Comparison of ENCODE assay signal across 7 cellular contexts in the genomic region with DNA sequence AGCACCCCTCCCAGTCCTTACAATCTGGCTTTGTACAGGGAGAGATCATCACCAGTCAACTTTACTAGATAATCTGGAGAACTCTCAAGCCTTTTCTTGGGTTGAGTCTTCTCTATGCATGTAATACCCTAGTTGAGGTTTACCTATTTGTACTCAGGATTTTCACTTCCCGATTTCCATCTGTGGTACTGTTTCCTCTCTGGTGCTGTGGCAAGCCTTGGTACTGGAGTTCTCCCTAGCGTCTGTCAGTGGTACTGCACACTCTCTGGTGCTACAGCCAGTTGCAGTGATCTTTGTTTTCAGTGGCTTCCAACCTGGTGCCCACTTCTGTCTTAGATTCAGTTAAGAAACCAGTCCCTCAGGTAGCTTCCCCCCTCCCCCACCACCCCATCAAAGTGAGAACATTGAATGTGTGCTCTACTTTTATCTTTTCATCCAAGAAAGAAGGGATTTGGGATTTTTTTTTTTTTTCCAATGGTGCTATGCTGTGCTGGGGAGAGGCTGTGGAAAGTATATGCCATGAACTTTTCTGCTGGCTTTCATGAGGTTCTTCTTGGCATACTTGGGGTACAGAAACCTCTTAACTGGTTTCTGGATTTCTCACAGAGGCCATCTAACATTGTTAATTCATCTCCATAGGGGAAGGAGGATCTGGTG.
DNase-seq lines count a peak whose midpoint lies in the region; FAIRE-seq and TF ChIP-seq lines count a peak whose summit lies in the region.

No MANE protein-coding gene starts in this region.

- TF ChIP-seq POLR2A in H54 (IDR thresholded peaks at IDR 0.05; ENCODE audit: low read depth, low read length) = no peak

- H3K27me3 ChIP-seq in WERI-Rb-1 (ENCODE audit: insufficient read depth, low read depth, severe bottlenecking) = no peaks in the 10 kb centered on the region
- H3K27me3 ChIP-seq in bronchial epithelial cell (ENCODE audit: control insufficient read depth, insufficient read depth, low read length) = no peaks in the 10 kb centered on the region
- no peaks in the 10 kb centered on the region for H3K27me3 ChIP-seq in liver (ENCODE audit: control insufficient read depth in 4 of 4, insufficient read depth in 4 of 4, low read length in 3 of 4)

- H3K36me3 ChIP-seq in WERI-Rb-1 (no peaks in the 10 kb centered on the region), bronchial epithelial cell (ENCODE audit: control insufficient read depth, insufficient read depth, low read length) (no peaks in the 10 kb centered on the region), liver (ENCODE audit: control insufficient read depth in 4 of 4, insufficient read depth in 3 of 4, low read depth in 1 of 4, low read length in 3 of 4) (no peaks in the 10 kb centered on the region)

- H3K9me3 ChIP-seq in WERI-Rb-1 (ENCODE audit: severe bottlenecking) = no peaks in the 10 kb centered on the region
- no peaks in the 10 kb centered on the region for H3K9me3 ChIP-seq in liver (ENCODE audit: control insufficient read depth in 4 of 4, low read length in 3 of 4)

- TF ChIP-seq RAD21 in liver (IDR thresholded peaks at IDR 0.05) = peak; percentile 77 to 82

- DNase-seq in H54 (ENCODE audit: insufficient read length, low spot score) (peak; percentile 33), WERI-Rb-1 (peak; percentile 75), bronchial epithelial cell (ENCODE audit: low read depth) (peak; percentile 57)
- DNase-seq in stimulated activated CD8-positive, alpha-beta memory T cell treated with anti-CD3 and anti-CD28 coated beads, Interleukin-4, amount 100 ng/mL, for 4 hours (ENCODE audit: low read depth in 2 of 2, low spot score in 1 of 2) = peak; percentile 34

- 8% methylated on average over 2 of the region's 2 CpGs for WGBS in liver

- TF ChIP-seq CTCF in GM12873 (IDR thresholded peaks at IDR 0.05; ENCODE audit: insufficient read depth, low read depth, low read length, missing control alignments) (peak; percentile 92), LNCAP (IDR thresholded peaks at IDR 0.05) (peak; percentile 67), WERI-Rb-1 (IDR thresholded peaks at IDR 0.05; ENCODE audit: low read depth, low read length) (peak; percentile 88), bronchial epithelial cell (IDR thresholded peaks at IDR 0.05; ENCODE audit: insufficient read depth, low read length, severe bottlenecking) (peak; percentile 74), liver (IDR thresholded peaks at IDR 0.05; ENCODE audit: low read depth, low read length, missing input control) (peak; percentile 75)

- H3K9ac ChIP-seq in liver (ENCODE audit: low read depth in 1 of 2, low read length in 2 of 2) = no peak overlapping the region

- no peak overlapping the region for H3K27ac ChIP-seq in WERI-Rb-1
- H3K27ac ChIP-seq in liver (ENCODE audit: low read depth in 1 of 2, low read length in 2 of 2) = no peak overlapping the region

- no peaks in the 10 kb centered on the region for H3K4me1 ChIP-seq in liver (ENCODE audit: control insufficient read depth in 4 of 4, insufficient read depth in 4 of 4, low read length in 3 of 4)

- FAIRE-seq in H54 (lab: Jason Lieb, UNC) (peak; percentile 98), bronchial epithelial cell (lab: Jason Lieb, UNC) (peak; percentile 13)

- no peak overlapping the region for H3K4me3 ChIP-seq in WERI-Rb-1 (ENCODE audit: low read depth, low read length)
- no peak overlapping the region for H3K4me3 ChIP-seq in bronchial epithelial cell (ENCODE audit: low read depth, low read length)
- H3K4me3 ChIP-seq in liver (ENCODE audit: low read depth in 1 of 3, low read length in 3 of 3) = no peak overlapping the region

TF ChIP-seq in liver, 16 proteins besides CTCF, POLR2A, EP300 and RAD21:
- TF ChIP-seq JUND (IDR thresholded peaks at IDR 0.05) (no peak), YY1 (IDR thresholded peaks at IDR 0.05) (no peak), GABPA (IDR thresholded peaks at IDR 0.05 in 1 of 2, conservative IDR thresholded peaks at IDR 0.05 in 1 of 2) (no peak), SP1 (IDR thresholded peaks at IDR 0.05) (no peak), NR2F2 (IDR thresholded peaks at IDR 0.05) (no peak), TAF1 (conservative IDR thresholded peaks at IDR 0.05) (no peak), RXRA (IDR thresholded peaks at IDR 0.05) (no peak), HNF4A (conservative IDR thresholded peaks at IDR 0.05) (no peak), FOXA2 (IDR thresholded peaks at IDR 0.05) (no peak), HNF4G (IDR thresholded peaks at IDR 0.05) (no peak), FOXA1 (IDR thresholded peaks at IDR 0.05) (no peak), EGR1 (IDR thresholded peaks at IDR 0.05; ENCODE audit: low read depth in 2 of 2) (no peak)
- TF ChIP-seq, protein P1, sequence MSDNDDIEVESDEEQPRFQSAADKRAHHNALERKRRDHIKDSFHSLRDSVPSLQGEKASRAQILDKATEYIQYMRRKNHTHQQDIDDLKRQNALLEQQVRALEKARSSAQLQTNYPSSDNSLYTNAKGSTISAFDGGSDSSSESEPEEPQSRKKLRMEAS (IDR thresholded peaks at IDR 0.05) = no peak
- TF ChIP-seq, protein P2, sequence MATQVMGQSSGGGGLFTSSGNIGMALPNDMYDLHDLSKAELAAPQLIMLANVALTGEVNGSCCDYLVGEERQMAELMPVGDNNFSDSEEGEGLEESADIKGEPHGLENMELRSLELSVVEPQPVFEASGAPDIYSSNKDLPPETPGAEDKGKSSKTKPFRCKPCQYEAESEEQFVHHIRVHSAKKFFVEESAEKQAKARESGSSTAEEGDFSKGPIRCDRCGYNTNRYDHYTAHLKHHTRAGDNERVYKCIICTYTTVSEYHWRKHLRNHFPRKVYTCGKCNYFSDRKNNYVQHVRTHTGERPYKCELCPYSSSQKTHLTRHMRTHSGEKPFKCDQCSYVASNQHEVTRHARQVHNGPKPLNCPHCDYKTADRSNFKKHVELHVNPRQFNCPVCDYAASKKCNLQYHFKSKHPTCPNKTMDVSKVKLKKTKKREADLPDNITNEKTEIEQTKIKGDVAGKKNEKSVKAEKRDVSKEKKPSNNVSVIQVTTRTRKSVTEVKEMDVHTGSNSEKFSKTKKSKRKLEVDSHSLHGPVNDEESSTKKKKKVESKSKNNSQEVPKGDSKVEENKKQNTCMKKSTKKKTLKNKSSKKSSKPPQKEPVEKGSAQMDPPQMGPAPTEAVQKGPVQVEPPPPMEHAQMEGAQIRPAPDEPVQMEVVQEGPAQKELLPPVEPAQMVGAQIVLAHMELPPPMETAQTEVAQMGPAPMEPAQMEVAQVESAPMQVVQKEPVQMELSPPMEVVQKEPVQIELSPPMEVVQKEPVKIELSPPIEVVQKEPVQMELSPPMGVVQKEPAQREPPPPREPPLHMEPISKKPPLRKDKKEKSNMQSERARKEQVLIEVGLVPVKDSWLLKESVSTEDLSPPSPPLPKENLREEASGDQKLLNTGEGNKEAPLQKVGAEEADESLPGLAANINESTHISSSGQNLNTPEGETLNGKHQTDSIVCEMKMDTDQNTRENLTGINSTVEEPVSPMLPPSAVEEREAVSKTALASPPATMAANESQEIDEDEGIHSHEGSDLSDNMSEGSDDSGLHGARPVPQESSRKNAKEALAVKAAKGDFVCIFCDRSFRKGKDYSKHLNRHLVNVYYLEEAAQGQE (IDR thresholded peaks at IDR 0.05) = no peak
- TF ChIP-seq, protein P3, sequence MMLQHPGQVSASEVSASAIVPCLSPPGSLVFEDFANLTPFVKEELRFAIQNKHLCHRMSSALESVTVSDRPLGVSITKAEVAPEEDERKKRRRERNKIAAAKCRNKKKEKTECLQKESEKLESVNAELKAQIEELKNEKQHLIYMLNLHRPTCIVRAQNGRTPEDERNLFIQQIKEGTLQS (IDR thresholded peaks at IDR 0.05) = no peak
- TF ChIP-seq, protein P4, sequence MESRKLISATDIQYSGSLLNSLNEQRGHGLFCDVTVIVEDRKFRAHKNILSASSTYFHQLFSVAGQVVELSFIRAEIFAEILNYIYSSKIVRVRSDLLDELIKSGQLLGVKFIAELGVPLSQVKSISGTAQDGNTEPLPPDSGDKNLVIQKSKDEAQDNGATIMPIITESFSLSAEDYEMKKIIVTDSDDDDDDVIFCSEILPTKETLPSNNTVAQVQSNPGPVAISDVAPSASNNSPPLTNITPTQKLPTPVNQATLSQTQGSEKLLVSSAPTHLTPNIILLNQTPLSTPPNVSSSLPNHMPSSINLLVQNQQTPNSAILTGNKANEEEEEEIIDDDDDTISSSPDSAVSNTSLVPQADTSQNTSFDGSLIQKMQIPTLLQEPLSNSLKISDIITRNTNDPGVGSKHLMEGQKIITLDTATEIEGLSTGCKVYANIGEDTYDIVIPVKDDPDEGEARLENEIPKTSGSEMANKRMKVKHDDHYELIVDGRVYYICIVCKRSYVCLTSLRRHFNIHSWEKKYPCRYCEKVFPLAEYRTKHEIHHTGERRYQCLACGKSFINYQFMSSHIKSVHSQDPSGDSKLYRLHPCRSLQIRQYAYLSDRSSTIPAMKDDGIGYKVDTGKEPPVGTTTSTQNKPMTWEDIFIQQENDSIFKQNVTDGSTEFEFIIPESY (IDR thresholded peaks at IDR 0.05) = no peak
TF ChIP-seq in liver: peak in this region for 0.
